Comparison of ENCODE assay signal across 2 cellular contexts in genomic region chr10:11901036-11901301, GRCh38.
TF ChIP-seq lines count a peak whose summit lies in the region.

No MANE protein-coding gene starts in this region.

TF ChIP-seq in liver, 16 proteins besides CTCF, POLR2A, EP300 and RAD21:
- TF ChIP-seq MAX (IDR thresholded peaks at IDR 0.05) = no peak
TF ChIP-seq in liver: peak in this region for 0.

TF ChIP-seq in HepG2, 621 proteins besides CTCF, POLR2A, EP300 and RAD21:
- TF ChIP-seq STAT6 (CRISPR knock-in tag; IDR thresholded peaks at IDR 0.05; ENCODE audit: borderline replicate concordance) (no peak), ZNF550 (CRISPR knock-in tag; IDR thresholded peaks at IDR 0.05; ENCODE audit: borderline replicate concordance) (no peak), ZNF75D (CRISPR knock-in tag; IDR thresholded peaks at IDR 0.05; ENCODE audit: borderline replicate concordance) (no peak), NFIB (CRISPR knock-in tag; IDR thresholded peaks at IDR 0.05; ENCODE audit: borderline replicate concordance) (no peak), GMEB1 (CRISPR knock-in tag; IDR thresholded peaks at IDR 0.05; ENCODE audit: borderline replicate concordance) (no peak), ELF3 (CRISPR knock-in tag; IDR thresholded peaks at IDR 0.05) (no peak), ZFP90 (CRISPR knock-in tag; IDR thresholded peaks at IDR 0.05; ENCODE audit: borderline replicate concordance) (no peak), POLR2AphosphoS2 (IDR thresholded peaks at IDR 0.05; ENCODE audit: low read depth, low read length) (no peak), SP2 (CRISPR knock-in tag; IDR thresholded peaks at IDR 0.05) (no peak), ZNF407 (CRISPR knock-in tag; IDR thresholded peaks at IDR 0.05; ENCODE audit: not compliant biosample characterization) (no peak), ELK4 (CRISPR knock-in tag; IDR thresholded peaks at IDR 0.05; ENCODE audit: borderline replicate concordance) (no peak), ZNF652 (CRISPR knock-in tag; IDR thresholded peaks at IDR 0.05; ENCODE audit: borderline replicate concordance, low read depth) (no peak), REL (CRISPR knock-in tag; conservative IDR thresholded peaks at IDR 0.05) (no peak), ZNF704 (CRISPR knock-in tag; IDR thresholded peaks at IDR 0.05; ENCODE audit: borderline replicate concordance) (no peak), HMG20B (CRISPR knock-in tag; conservative IDR thresholded peaks at IDR 0.05) (no peak)
